In genomic region chr13:44854264-44855060, GRCh38 we compare ENCODE assay signal across 11 cellular contexts.
DNase-seq lines count a peak whose midpoint lies in the region; ATAC-seq, FAIRE-seq and TF ChIP-seq lines count a peak whose summit lies in the region.
"Had no signal": no experiment of that assay in that cellular context is flagged by ENCODE, and none has a peak within 500 bp of the region (broad histone marks: within the 10 kb centered on the region; RNA-seq: fewer than 3 reads in every experiment).

No MANE protein-coding gene starts in this region.

- H3K9ac ChIP-seq in endocrine pancreas (ENCODE audit: control insufficient read depth, insufficient read depth, low read length) (no peak overlapping the region), mucosa of stomach (ENCODE audit: low read length) (peak overlapping the region; percentile 45)

- H3K27ac Mint-ChIP-seq in activated naive CD4-positive, alpha-beta T cell treated with anti-CD3 and anti-CD28 coated beads, Interleukin-2, amount 50 U/mL, for 72 hours, result peak overlapping the region in 1 of 2 donors; percentile 7

- POLR2A ChIA-PET in A549 (lab: Yijun Ruan, JAX), result interaction anchor here (0.6 kb wide), 1 partner anchor 43 kb away, joined by 4 read pairs; no protein-coding TSS in a partner anchor

- H3K4me1 ChIP-seq in A549 (peaks cover 20% of the 10 kb centered on the region), endocrine pancreas (ENCODE audit: control insufficient read depth, insufficient read depth, low read length) (peaks cover 18% of the 10 kb centered on the region), mucosa of stomach (ENCODE audit: control insufficient read depth, insufficient read depth, low read length) (peaks cover 29% of the 10 kb centered on the region)

- H3K4me2 ChIP-seq in A549, result peak overlapping the region; percentile 68

- DNase-seq in A549 (ENCODE audit: low read depth in 1 of 2, low spot score in 1 of 2) (no peak), NCI-H2081 (lab: John Stamatoyannopoulos, UW) (peak; percentile 74 to 87), T1000 (lab: John Stamatoyannopoulos, UW) (no peak), SW 1271 (lab: John Stamatoyannopoulos, UW) (no peak), AG08395 (ENCODE audit: low spot score) (no peak)
- DNase-seq in activated naive CD4-positive, alpha-beta T cell treated with anti-CD3 and anti-CD28 coated beads, Interleukin-2, amount 50 U/mL, for 72 hours (ENCODE audit: low spot score in 2 of 2), result no peak
- DNase-seq: activated CD4-positive, alpha-beta T cell treated with anti-CD3 and anti-CD28 coated beads for 1 hour; activated gamma-delta T cell treated with Interleukin-2 at 50 U/mL for 16 hours had no signal

- TF ChIP-seq CTCF in A549 (IDR thresholded peaks at IDR 0.05), result no peak

- H3K4me3 ChIP-seq in A549 (no peak overlapping the region; the same call in 2 of the 3 replicates), endocrine pancreas (ENCODE audit: control insufficient read depth, insufficient read depth, low read length) (peak overlapping the region; percentile 60), mucosa of stomach (ENCODE audit: low read length) (no peak overlapping the region)

- H3K27ac ChIP-seq in A549, result peak overlapping the region; percentile 67 to 73

- H3K36me3 Mint-ChIP-seq in activated naive CD4-positive, alpha-beta T cell treated with anti-CD3 and anti-CD28 coated beads, Interleukin-2, amount 50 U/mL, for 72 hours, result no peaks in the 10 kb centered on the region

- CTCF ChIA-PET in A549 (lab: Yijun Ruan, JAX), result interaction anchor here (0.7 kb wide), 1 partner anchor 22 kb away, joined by 3 read pairs; no protein-coding TSS in a partner anchor

- no peaks in the 10 kb centered on the region for H3K36me3 ChIP-seq in endocrine pancreas (ENCODE audit: control insufficient read depth, insufficient read depth, low read length)
- H3K36me3 ChIP-seq in mucosa of stomach (ENCODE audit: control insufficient read depth, insufficient read depth, low read length), result no peaks in the 10 kb centered on the region

- no peak for FAIRE-seq in A549 (lab: Jason Lieb, UNC)

- no peaks in the 10 kb centered on the region for H3K9me3 ChIP-seq in A549
- H3K9me3 ChIP-seq in endocrine pancreas (ENCODE audit: control insufficient read depth, low read length), result no peaks in the 10 kb centered on the region
- no peaks in the 10 kb centered on the region for H3K9me3 ChIP-seq in mucosa of stomach (ENCODE audit: control insufficient read depth, low read length)

- TF ChIP-seq EP300 in A549 (IDR thresholded peaks at IDR 0.05), result no peak

- H3K27me3 ChIP-seq in endocrine pancreas (ENCODE audit: control insufficient read depth, insufficient read depth, low read length), result no peaks in the 10 kb centered on the region
- no peaks in the 10 kb centered on the region for H3K27me3 ChIP-seq in mucosa of stomach (ENCODE audit: control insufficient read depth, insufficient read depth, low read length)

- TF ChIP-seq RAD21 in A549 (conservative IDR thresholded peaks at IDR 0.05 in 1 of 2, IDR thresholded peaks at IDR 0.05 in 1 of 2), result no peak

- ATAC-seq in A549, result peak in 1 of 2 experiments; percentile 59; a peak in 3 of 6 replicates
- no peak for ATAC-seq in activated naive CD4-positive, alpha-beta T cell treated with anti-CD3 and anti-CD28 coated beads, Interleukin-2, amount 50 U/mL, for 72 hours
- ATAC-seq: Panc1 had no signal

- no peak for TF ChIP-seq POLR2A in A549 (IDR thresholded peaks at IDR 0.05; ENCODE audit: low read length)

- H3K9me3 Mint-ChIP-seq in activated naive CD4-positive, alpha-beta T cell treated with anti-CD3 and anti-CD28 coated beads, Interleukin-2, amount 50 U/mL, for 72 hours, result no peaks in the 10 kb centered on the region

- 22% methylated on average over 8 of the region's 8 CpGs for WGBS in A549 (ENCODE audit: missing lambda C conversion rate)

TF ChIP-seq in A549, 52 proteins besides CTCF, POLR2A, EP300 and RAD21:
- TF ChIP-seq RCOR1 (IDR thresholded peaks at IDR 0.05; ENCODE audit: low read depth, low read length), result no peak
- TF ChIP-seq, protein P1, sequence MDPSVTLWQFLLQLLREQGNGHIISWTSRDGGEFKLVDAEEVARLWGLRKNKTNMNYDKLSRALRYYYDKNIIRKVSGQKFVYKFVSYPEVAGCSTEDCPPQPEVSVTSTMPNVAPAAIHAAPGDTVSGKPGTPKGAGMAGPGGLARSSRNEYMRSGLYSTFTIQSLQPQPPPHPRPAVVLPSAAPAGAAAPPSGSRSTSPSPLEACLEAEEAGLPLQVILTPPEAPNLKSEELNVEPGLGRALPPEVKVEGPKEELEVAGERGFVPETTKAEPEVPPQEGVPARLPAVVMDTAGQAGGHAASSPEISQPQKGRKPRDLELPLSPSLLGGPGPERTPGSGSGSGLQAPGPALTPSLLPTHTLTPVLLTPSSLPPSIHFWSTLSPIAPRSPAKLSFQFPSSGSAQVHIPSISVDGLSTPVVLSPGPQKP (IDR thresholded peaks at IDR 0.05; ENCODE audit: low read depth, low read length), result no peak
- TF ChIP-seq, protein P2, sequence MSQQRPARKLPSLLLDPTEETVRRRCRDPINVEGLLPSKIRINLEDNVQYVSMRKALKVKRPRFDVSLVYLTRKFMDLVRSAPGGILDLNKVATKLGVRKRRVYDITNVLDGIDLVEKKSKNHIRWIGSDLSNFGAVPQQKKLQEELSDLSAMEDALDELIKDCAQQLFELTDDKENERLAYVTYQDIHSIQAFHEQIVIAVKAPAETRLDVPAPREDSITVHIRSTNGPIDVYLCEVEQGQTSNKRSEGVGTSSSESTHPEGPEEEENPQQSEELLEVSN (IDR thresholded peaks at IDR 0.05; ENCODE audit: borderline replicate concordance, low read depth), result no peak
- TF ChIP-seq, protein P3, sequence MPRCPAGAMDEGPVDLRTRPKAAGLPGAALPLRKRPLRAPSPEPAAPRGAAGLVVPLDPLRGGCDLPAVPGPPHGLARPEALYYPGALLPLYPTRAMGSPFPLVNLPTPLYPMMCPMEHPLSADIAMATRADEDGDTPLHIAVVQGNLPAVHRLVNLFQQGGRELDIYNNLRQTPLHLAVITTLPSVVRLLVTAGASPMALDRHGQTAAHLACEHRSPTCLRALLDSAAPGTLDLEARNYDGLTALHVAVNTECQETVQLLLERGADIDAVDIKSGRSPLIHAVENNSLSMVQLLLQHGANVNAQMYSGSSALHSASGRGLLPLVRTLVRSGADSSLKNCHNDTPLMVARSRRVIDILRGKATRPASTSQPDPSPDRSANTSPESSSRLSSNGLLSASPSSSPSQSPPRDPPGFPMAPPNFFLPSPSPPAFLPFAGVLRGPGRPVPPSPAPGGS (IDR thresholded peaks at IDR 0.05), result no peak
TF ChIP-seq in A549: peak in this region for 0.

Comparison
In these comparisons a context has a peak if more than half of its experiments do, and no peak if none do; other contexts are left out.
1. DNase-seq: peak in NCI-H2081 (2 of 2); none in A549 (0 of 2), T1000 (single experiment), SW 1271 (0 of 2), activated naive CD4-positive, alpha-beta T cell treated with anti-CD3 and anti-CD28 coated beads, Interleukin-2, amount 50 U/mL, for 72 hours (0 of 2) and AG08395 (single experiment).